ENCODE assay signal across 1 cellular context in the genomic region with DNA sequence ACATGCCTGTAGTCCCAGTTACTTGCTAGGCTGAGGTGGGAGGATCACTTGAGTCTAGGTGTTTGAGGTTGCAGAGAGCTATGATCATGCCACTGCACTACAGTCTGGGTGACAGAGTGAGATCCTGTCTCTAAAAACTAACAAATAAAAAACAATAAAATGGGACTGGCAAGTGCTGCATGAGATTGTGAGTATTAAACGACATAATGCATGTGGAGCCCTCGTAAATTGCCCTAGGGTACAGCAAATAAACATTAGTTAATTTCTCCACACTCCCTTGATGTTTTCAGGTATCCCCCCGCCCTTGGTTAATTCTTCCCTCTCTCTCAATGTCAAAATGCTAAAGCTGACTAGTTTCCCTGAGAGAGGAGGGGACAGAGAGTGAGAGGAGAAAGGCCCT.
TF ChIP-seq lines count a peak whose summit lies in the region.

No MANE protein-coding gene starts in this region.

TF ChIP-seq in K562, 482 proteins besides CTCF, POLR2A, EP300 and RAD21:
- no peak for TF ChIP-seq MEF2A (IDR thresholded peaks at IDR 0.05; ENCODE audit: control insufficient read depth, low read depth, low read length)
- TF ChIP-seq, protein P1, sequence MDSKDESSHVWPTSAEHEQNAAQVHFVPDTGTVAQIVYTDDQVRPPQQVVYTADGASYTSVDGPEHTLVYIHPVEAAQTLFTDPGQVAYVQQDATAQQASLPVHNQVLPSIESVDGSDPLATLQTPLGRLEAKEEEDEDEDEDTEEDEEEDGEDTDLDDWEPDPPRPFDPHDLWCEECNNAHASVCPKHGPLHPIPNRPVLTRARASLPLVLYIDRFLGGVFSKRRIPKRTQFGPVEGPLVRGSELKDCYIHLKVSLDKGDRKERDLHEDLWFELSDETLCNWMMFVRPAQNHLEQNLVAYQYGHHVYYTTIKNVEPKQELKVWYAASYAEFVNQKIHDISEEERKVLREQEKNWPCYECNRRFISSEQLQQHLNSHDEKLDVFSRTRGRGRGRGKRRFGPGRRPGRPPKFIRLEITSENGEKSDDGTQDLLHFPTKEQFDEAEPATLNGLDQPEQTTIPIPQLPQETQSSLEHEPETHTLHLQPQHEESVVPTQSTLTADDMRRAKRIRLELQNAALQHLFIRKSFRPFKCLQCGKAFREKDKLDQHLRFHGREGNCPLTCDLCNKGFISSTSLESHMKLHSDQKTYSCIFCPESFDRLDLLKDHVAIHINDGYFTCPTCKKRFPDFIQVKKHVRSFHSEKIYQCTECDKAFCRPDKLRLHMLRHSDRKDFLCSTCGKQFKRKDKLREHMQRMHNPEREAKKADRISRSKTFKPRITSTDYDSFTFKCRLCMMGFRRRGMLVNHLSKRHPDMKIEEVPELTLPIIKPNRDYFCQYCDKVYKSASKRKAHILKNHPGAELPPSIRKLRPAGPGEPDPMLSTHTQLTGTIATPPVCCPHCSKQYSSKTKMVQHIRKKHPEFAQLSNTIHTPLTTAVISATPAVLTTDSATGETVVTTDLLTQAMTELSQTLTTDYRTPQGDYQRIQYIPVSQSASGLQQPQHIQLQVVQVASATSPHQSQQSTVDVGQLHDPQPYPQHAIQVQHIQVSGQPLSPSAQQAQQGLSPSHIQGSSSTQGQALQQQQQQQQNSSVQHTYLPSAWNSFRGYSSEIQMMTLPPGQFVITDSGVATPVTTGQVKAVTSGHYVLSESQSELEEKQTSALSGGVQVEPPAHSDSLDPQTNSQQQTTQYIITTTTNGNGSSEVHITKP (IDR thresholded peaks at IDR 0.05; ENCODE audit: partially characterized antibody), result peak; percentile 64
- TF ChIP-seq, protein P2, sequence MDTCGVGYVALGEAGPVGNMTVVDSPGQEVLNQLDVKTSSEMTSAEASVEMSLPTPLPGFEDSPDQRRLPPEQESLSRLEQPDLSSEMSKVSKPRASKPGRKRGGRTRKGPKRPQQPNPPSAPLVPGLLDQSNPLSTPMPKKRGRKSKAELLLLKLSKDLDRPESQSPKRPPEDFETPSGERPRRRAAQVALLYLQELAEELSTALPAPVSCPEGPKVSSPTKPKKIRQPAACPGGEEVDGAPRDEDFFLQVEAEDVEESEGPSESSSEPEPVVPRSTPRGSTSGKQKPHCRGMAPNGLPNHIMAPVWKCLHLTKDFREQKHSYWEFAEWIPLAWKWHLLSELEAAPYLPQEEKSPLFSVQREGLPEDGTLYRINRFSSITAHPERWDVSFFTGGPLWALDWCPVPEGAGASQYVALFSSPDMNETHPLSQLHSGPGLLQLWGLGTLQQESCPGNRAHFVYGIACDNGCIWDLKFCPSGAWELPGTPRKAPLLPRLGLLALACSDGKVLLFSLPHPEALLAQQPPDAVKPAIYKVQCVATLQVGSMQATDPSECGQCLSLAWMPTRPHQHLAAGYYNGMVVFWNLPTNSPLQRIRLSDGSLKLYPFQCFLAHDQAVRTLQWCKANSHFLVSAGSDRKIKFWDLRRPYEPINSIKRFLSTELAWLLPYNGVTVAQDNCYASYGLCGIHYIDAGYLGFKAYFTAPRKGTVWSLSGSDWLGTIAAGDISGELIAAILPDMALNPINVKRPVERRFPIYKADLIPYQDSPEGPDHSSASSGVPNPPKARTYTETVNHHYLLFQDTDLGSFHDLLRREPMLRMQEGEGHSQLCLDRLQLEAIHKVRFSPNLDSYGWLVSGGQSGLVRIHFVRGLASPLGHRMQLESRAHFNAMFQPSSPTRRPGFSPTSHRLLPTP (IDR thresholded peaks at IDR 0.05; ENCODE audit: borderline replicate concordance, extremely low read depth, insufficient read length), result no peak
- no peak for TF ChIP-seq SOX6 (IDR thresholded peaks at IDR 0.05)
- no peak for TF ChIP-seq NR2F6 (CRISPR knock-in tag; IDR thresholded peaks at IDR 0.05)
- TF ChIP-seq ZFP1 (CRISPR knock-in tag; IDR thresholded peaks at IDR 0.05), result no peak
- no peak for TF ChIP-seq KHSRP (IDR thresholded peaks at IDR 0.05)
- TF ChIP-seq ZNF12 (CRISPR knock-in tag; IDR thresholded peaks at IDR 0.05), result no peak
